ENCODE assay signal across 31 cellular contexts in genomic region chr13:82058364-82058763, GRCh38.
A peak's percentile ranks its signal among the peaks of the same experiment; 100 is the strongest.
DNase-seq lines count a peak whose midpoint lies in the region; ATAC-seq, FAIRE-seq and TF ChIP-seq lines count a peak whose summit lies in the region.
"Had no signal": no experiment of that assay in that cellular context is flagged by ENCODE, and none has a peak within 500 bp of the region (broad histone marks: within the 10 kb centered on the region; RNA-seq: fewer than 3 reads in every experiment).

No MANE protein-coding gene starts in this region.

- H3K9ac ChIP-seq in HepG2 (ENCODE audit: insufficient read depth, low read depth, low read length): no peak overlapping the region
- H3K9ac ChIP-seq: BLaER1; BLaER1 treated with 17β-estradiol and CSF1 and Interleukin-3, amounts not matched to agents 10 nM and 100 nM had no signal

- H3K9me3 ChIP-seq in HepG2 (ENCODE audit: low read length): no peaks in the 10 kb centered on the region
- H3K9me3 ChIP-seq in right lobe of liver: no peaks in the 10 kb centered on the region
- H3K9me3 ChIP-seq: A549; BE2C; BLaER1; BLaER1 treated with 17β-estradiol and CSF1 and Interleukin-3, amounts not matched to agents 10 nM and 100 nM; Caco-2 had no signal

- BruUV-seq in HepG2 (replicated peaks; lab: Mats Ljungman, UMichigan): no TSS peak

- DNase-seq in HepG2 (ENCODE audit: low spot score) (no peak), right lobe of liver (no peak), frontal cortex (ENCODE audit: low spot score in 2 of 2) (no peak), DMS79 (lab: John Stamatoyannopoulos, UW) (no peak), NK-92 (lab: John Stamatoyannopoulos, UW; ENCODE audit: unreplicated experiment) (no peak)
- DNase-seq: 8988T; ACHN; AML-193; BE2C; C1 segment of cervical spinal cord; Caco-2; Calu3; CD4-positive, alpha-beta memory T cell; CD4-positive, alpha-beta T cell; CD4-positive, CD25-positive, alpha-beta regulatory T cell; CD8-positive, alpha-beta memory T cell; CD8-positive, alpha-beta T cell; COR-L47; DMS 273 treated with DMSO at 0.1 percent for 48 hours; DMS153; DMS53; DMS79 treated with DMSO at 0.1 percent for 48 hours; DND-41; EL had no signal

- no peaks in the 10 kb centered on the region for H3K36me3 ChIP-seq in HepG2 (replicated peaks in 1 of 2; ENCODE audit: control insufficient read depth in 1 of 2, insufficient read depth in 2 of 2, low read length in 2 of 2)
- no peaks in the 10 kb centered on the region for H3K36me3 ChIP-seq in right lobe of liver
- H3K36me3 ChIP-seq: BE2C; BLaER1; BLaER1 treated with 17β-estradiol and CSF1 and Interleukin-3, amounts not matched to agents 10 nM and 100 nM had no signal

- 2% methylated on average over 2 of the region's 2 CpGs for WGBS in HepG2 (ENCODE audit: low lambda C conversion rate)
- 39% methylated on average over 2 of the region's 2 CpGs for WGBS in right lobe of liver (ENCODE audit: insufficient coverage, low coverage, low lambda C conversion rate, missing lambda C conversion rate)

- ATAC-seq in HepG2 (no peak), right lobe of liver (no peak)
- ATAC-seq: A549; CD8-positive, alpha-beta T cell had no signal

- H3K27me3 ChIP-seq in HepG2 (ENCODE audit: control insufficient read depth in 1 of 2, insufficient read depth in 2 of 2, low read length in 2 of 2) (no peaks in the 10 kb centered on the region), right lobe of liver (no peaks in the 10 kb centered on the region)
- H3K27me3 ChIP-seq: BE2C; BLaER1; BLaER1 treated with 17β-estradiol and CSF1 and Interleukin-3, amounts not matched to agents 10 nM and 100 nM had no signal

- TF ChIP-seq CTCF in HepG2 (CRISPR knock-in tag; IDR thresholded peaks at IDR 0.05) (no peak), right lobe of liver (IDR thresholded peaks at IDR 0.05) (no peak)

- H3K4me1 ChIP-seq in HepG2 (ENCODE audit: insufficient read depth, low read length) (no peaks in the 10 kb centered on the region), right lobe of liver (no peaks in the 10 kb centered on the region)
- H3K4me1 ChIP-seq: A549; BE2C; BLaER1; BLaER1 treated with 17β-estradiol and CSF1 and Interleukin-3, amounts not matched to agents 10 nM and 100 nM; Caco-2 had no signal

- CTCF ChIA-PET in HepG2 (lab: Yijun Ruan, JAX; ENCODE audit: low intra/inter-chr PET ratio, low total read pairs): no interaction called here

- H4K20me1 ChIP-seq in HepG2 (ENCODE audit: insufficient read depth, low read length): no peaks in the 10 kb centered on the region
- H4K20me1 ChIP-seq: BLaER1; BLaER1 treated with 17β-estradiol and CSF1 and Interleukin-3, amounts not matched to agents 10 nM and 100 nM had no signal

- FAIRE-seq in HepG2 (lab: Jason Lieb, UNC) (no peak), G401.6 (lab: Jason Lieb, UNC) (peak; percentile 36), frontal cortex (lab: Jason Lieb, UNC) (peak; percentile 74)
- FAIRE-seq: A549, D721Med had no signal

- H3K27ac ChIP-seq in HepG2 (ENCODE audit: extremely low read length, insufficient read depth, low read length) (no peak overlapping the region), right lobe of liver (no peak overlapping the region)
- H3K27ac ChIP-seq: 22Rv1; A549; BLaER1; BLaER1 treated with 17β-estradiol and CSF1 and Interleukin-3, amounts not matched to agents 10 nM and 100 nM; C4-2B had no signal

- intact Hi-C loops in HepG2 (cut with micrococcal nuclease; ENCODE audit: unreplicated experiment): no loop called here
- intact Hi-C loops in right lobe of liver (cut with DNase I): no loop called here

- POLR2A ChIA-PET in HepG2 (lab: Yijun Ruan, JAX): no interaction called here

- no peaks in the 10 kb centered on the region for H3K79me2 ChIP-seq in HepG2 (ENCODE audit: insufficient read depth, low read length)

- no peak for TF ChIP-seq RAD21 in HepG2 (CRISPR knock-in tag; IDR thresholded peaks at IDR 0.05)

- H3K4me2 ChIP-seq in HepG2 (ENCODE audit: low read depth, low read length): no peak overlapping the region
- H3K4me2 ChIP-seq: A549; BLaER1; BLaER1 treated with 17β-estradiol and CSF1 and Interleukin-3, amounts not matched to agents 10 nM and 100 nM had no signal

- in situ Hi-C loops in HepG2 (cut with HindIII; ENCODE audit: extremely low pct_ligation_motif_present, low pct_unique_long_range_greater_than_20kb): no loop called here

- H3K4me3 ChIP-seq in HepG2 (replicated peaks in 1 of 3; ENCODE audit: insufficient read depth in 1 of 3, low read depth in 2 of 3, low read length in 3 of 3): no peak overlapping the region
- H3K4me3 ChIP-seq in right lobe of liver: no peak overlapping the region
- H3K4me3 ChIP-seq: A549; BLaER1; BLaER1 treated with 17β-estradiol and CSF1 and Interleukin-3, amounts not matched to agents 10 nM and 100 nM had no signal

- TF ChIP-seq POLR2A in HepG2 (IDR thresholded peaks at IDR 0.05; ENCODE audit: insufficient read depth in 1 of 2, low read depth in 2 of 2, low read length in 2 of 2): no peak
- no peak for TF ChIP-seq POLR2A in right lobe of liver (IDR thresholded peaks at IDR 0.05)

- no peak overlapping the region for H2AFZ ChIP-seq in HepG2 (ENCODE audit: low read length)

- TF ChIP-seq EP300 in HepG2 (IDR thresholded peaks at IDR 0.05; ENCODE audit: low read depth in 2 of 2, low read length in 2 of 2) (no peak), HepG2 (CRISPR knock-in tag; IDR thresholded peaks at IDR 0.05; ENCODE audit: borderline replicate concordance) (no peak)

TF ChIP-seq in HepG2, 621 proteins besides CTCF, POLR2A, EP300 and RAD21:
- TF ChIP-seq MTF1 (CRISPR knock-in tag; IDR thresholded peaks at IDR 0.05): no peak
- TF ChIP-seq HNRNPK (IDR thresholded peaks at IDR 0.05; ENCODE audit: low read depth, low read length, poor library complexity, severe bottlenecking): peak; percentile 92
- TF ChIP-seq ZNF597 (CRISPR knock-in tag; IDR thresholded peaks at IDR 0.05): no peak
- no peak for TF ChIP-seq MTA3 (CRISPR knock-in tag; IDR thresholded peaks at IDR 0.05)
